In genomic region chr1:193348126-193349045, GRCh38 we compare ENCODE assay signal across 14 cellular contexts.
DNase-seq lines count a peak whose midpoint lies in the region; FAIRE-seq and TF ChIP-seq lines count a peak whose summit lies in the region.
"Had no signal": no experiment of that assay in that cellular context is flagged by ENCODE, and none has a peak within 500 bp of the region (broad histone marks: within the 10 kb centered on the region; RNA-seq: fewer than 3 reads in every experiment).

No MANE protein-coding gene starts in this region.

- no peak for TF ChIP-seq CTCF in bronchial epithelial cell (IDR thresholded peaks at IDR 0.05; ENCODE audit: insufficient read depth, low read length, severe bottlenecking)

- DNase-seq in HCEC 1CT: peak; percentile 3
- DNase-seq in bronchial epithelial cell (ENCODE audit: low read depth): peak; percentile 30
- DNase-seq in mesendoderm: peak; percentile 8
- DNase-seq in smooth muscle cell of the brain vasculature (ENCODE audit: low read depth, low spot score): peak; percentile 12
- no peak for DNase-seq in T-helper 9 cell
- DNase-seq in T-helper 2 cell: no peak
- DNase-seq in NCI-H1092 treated with DMSO at 0.1 percent for 48 hours (lab: John Stamatoyannopoulos, UW): no peak
- DNase-seq: activated CD4-positive, alpha-beta T cell treated with anti-CD3 and anti-CD28 coated beads, Interleukin-2, amount 50 U/mL, for 48 hours; activated naive CD8-positive, alpha-beta T cell treated with anti-CD3 and anti-CD28 coated beads, Interleukin-2, amount 10 ng/mL, durations not matched to agents 7 days and 5 days; CD4-positive, alpha-beta memory T cell; H9; NCI-H2029; NCI-H69; psoas muscle had no signal

- no peak overlapping the region for H2BK15ac ChIP-seq in mesendoderm (replicated peaks; ENCODE audit: low read depth)

- H3K4ac ChIP-seq in mesendoderm (ENCODE audit: low read depth, low read length): no peak overlapping the region

- H3K4me1 ChIP-seq in mesendoderm (ENCODE audit: control insufficient read depth, low read depth, low read length): no peaks in the 10 kb centered on the region

- no peak overlapping the region for H3K4me2 ChIP-seq in mesendoderm (ENCODE audit: low read length)

- H3K27ac ChIP-seq in mesendoderm (ENCODE audit: low read depth, low read length): no peak overlapping the region
- H3K27ac ChIP-seq: psoas muscle had no signal

- H3K36me3 ChIP-seq in bronchial epithelial cell (ENCODE audit: control insufficient read depth, insufficient read depth, low read length) (no peaks in the 10 kb centered on the region), mesendoderm (ENCODE audit: control insufficient read depth, insufficient read depth, low read length) (no peaks in the 10 kb centered on the region)

- H3K9ac ChIP-seq in mesendoderm (ENCODE audit: low read length): no peak overlapping the region

- no peak overlapping the region for H3K56ac ChIP-seq in mesendoderm (ENCODE audit: low read length)

- H2BK5ac ChIP-seq in mesendoderm (ENCODE audit: low read length): no peak overlapping the region

- no peaks in the 10 kb centered on the region for H3K79me2 ChIP-seq in mesendoderm (ENCODE audit: control insufficient read depth, insufficient read depth, low read length)

- no peaks in the 10 kb centered on the region for H3K79me1 ChIP-seq in mesendoderm (ENCODE audit: low read length)

- no peak for FAIRE-seq in bronchial epithelial cell (lab: Jason Lieb, UNC)

- no peak overlapping the region for H3K18ac ChIP-seq in mesendoderm (ENCODE audit: low read length)

- no peak overlapping the region for H2AK5ac ChIP-seq in mesendoderm (ENCODE audit: low read length)

- no peak overlapping the region for H3K23ac ChIP-seq in mesendoderm (ENCODE audit: low read length)

- no CpG with 5 or more reads among the region's 7 CpGs for WGBS in mesendoderm (ENCODE audit: extremely low coverage, insufficient coverage, low lambda C conversion rate)

- H4K5ac ChIP-seq in mesendoderm (ENCODE audit: low read length): no peak overlapping the region

- no peak overlapping the region for H4K8ac ChIP-seq in mesendoderm (ENCODE audit: low read depth, low read length)

- H2BK120ac ChIP-seq in mesendoderm (ENCODE audit: low read depth, low read length): no peak overlapping the region

- H3K4me3 ChIP-seq in bronchial epithelial cell (ENCODE audit: low read depth, low read length) (no peak overlapping the region), mesendoderm (ENCODE audit: low read length) (no peak overlapping the region)
- H3K4me3 ChIP-seq: psoas muscle had no signal

- H3K27me3 ChIP-seq in bronchial epithelial cell (ENCODE audit: control insufficient read depth, insufficient read depth, low read length) (no peaks in the 10 kb centered on the region), mesendoderm (ENCODE audit: insufficient read depth, low read length, poor library complexity) (no peaks in the 10 kb centered on the region)

Comparison
In these comparisons a context has a peak if more than half of its experiments do, and no peak if none do; other contexts are left out.
1. DNase-seq: peak in HCEC 1CT (single experiment), bronchial epithelial cell (single experiment), mesendoderm (single experiment) and smooth muscle cell of the brain vasculature (single experiment); none in T-helper 9 cell (single experiment), T-helper 2 cell (0 of 5) and NCI-H1092 treated with DMSO at 0.1 percent for 48 hours (single experiment).